ENCODE assay signal across 19 cellular contexts in genomic region chr1:230812568-230812967, GRCh38. TPM values are rescaled to one million over a fixed set of nuclear protein-coding genes. Genes with fewer than 3 reads are reported as not detected.
DNase-seq lines count a peak whose midpoint lies in the region; ATAC-seq, FAIRE-seq and TF ChIP-seq lines count a peak whose summit lies in the region.
"Had no signal": no experiment of that assay in that cellular context is flagged by ENCODE, and none has a peak within 500 bp of the region (broad histone marks: within the 10 kb centered on the region; RNA-seq: fewer than 3 reads in every experiment).

No MANE protein-coding gene starts in this region.

- TF ChIP-seq POLR2A in K562 (conservative IDR thresholded peaks at IDR 0.05) = no peak

- H3K4me1 ChIP-seq in HEK293 (ENCODE audit: control insufficient read depth, insufficient read depth, low read length) (no peaks in the 10 kb centered on the region), K562 (replicated peaks in 1 of 2; ENCODE audit: control insufficient read depth in 2 of 2, insufficient read depth in 2 of 2, low read length in 2 of 2) (no peaks in the 10 kb centered on the region)
- H3K4me1 ChIP-seq: A549 had no signal

- H3K9me3 ChIP-seq in HEK293 (ENCODE audit: control insufficient read depth, insufficient read depth, low read depth, low read length) (no peaks in the 10 kb centered on the region), K562 (replicated peaks; ENCODE audit: control insufficient read depth, insufficient read depth, low read depth, low read length) (peaks cover 6% of the 10 kb centered on the region)

- in situ Hi-C loops in K562 (cut with MboI) = no loop called here

- no peak overlapping the region for H2AFZ ChIP-seq in K562 (ENCODE audit: low read depth, low read length)

- POLR2A ChIA-PET in HEK293 (lab: Yijun Ruan, JAX) (no interaction called here), K562 (lab: Yijun Ruan, JAX) (no interaction called here)

- no peaks in the 10 kb centered on the region for H3K79me2 ChIP-seq in K562 (ENCODE audit: control insufficient read depth, insufficient read depth, low read length)

- peaks cover 0 to 9% of the 10 kb centered on the region in 2 experiments; a peak in 2 of 5 replicates for H3K27me3 ChIP-seq in K562 (ENCODE audit: control insufficient read depth in 2 of 2, insufficient read depth in 2 of 2, low read length in 2 of 2)
- H3K27me3 ChIP-seq: BLaER1 treated with 17β-estradiol and CSF1 and Interleukin-3, amounts not matched to agents 10 nM and 100 nM had no signal

- no peak overlapping the region for H3K4me2 ChIP-seq in K562 (ENCODE audit: insufficient read depth, low read length)
- H3K4me2 ChIP-seq: A549; BLaER1 treated with 17β-estradiol and CSF1 and Interleukin-3, amounts not matched to agents 10 nM and 100 nM had no signal

- BruUV-seq in K562 (replicated peaks; lab: Mats Ljungman, UMichigan) = no TSS peak

- H3K4me3 ChIP-seq in HEK293 (ENCODE audit: low read depth, low read length) (no peak overlapping the region), K562 (no peak overlapping the region)
- H3K4me3 ChIP-seq: A549; BLaER1 treated with 17β-estradiol and CSF1 and Interleukin-3, amounts not matched to agents 10 nM and 100 nM had no signal

- CTCF ChIA-PET in HEK293 (lab: Yijun Ruan, JAX) = no interaction called here
- CTCF ChIA-PET in K562 (lab: Yijun Ruan, JAX; ENCODE audit: low intra/inter-chr PET ratio) = no interaction called here

- H3K9me1 ChIP-seq in K562 (ENCODE audit: control insufficient read depth, insufficient read depth, low read length) = no peaks in the 10 kb centered on the region

- no peaks in the 10 kb centered on the region for H4K20me1 ChIP-seq in K562 (replicated peaks; ENCODE audit: control insufficient read depth, insufficient read depth, low read length)
- H4K20me1 ChIP-seq: BLaER1 treated with 17β-estradiol and CSF1 and Interleukin-3, amounts not matched to agents 10 nM and 100 nM had no signal

- ATAC-seq in K562 (no peak), GM18520 (IDR thresholded peaks at IDR 0.05; ENCODE audit: unreplicated experiment) (no peak), HG03196 (IDR thresholded peaks at IDR 0.05; ENCODE audit: unreplicated experiment) (no peak)
- ATAC-seq: A549; CD8-positive, alpha-beta T cell had no signal

- H3K27ac ChIP-seq in HEK293 (ENCODE audit: extremely low read depth, low read depth, low read length) (no peak overlapping the region), K562 (ENCODE audit: extremely low read depth, low read depth, low read length) (no peak overlapping the region)
- H3K27ac ChIP-seq: 22Rv1; A549; BLaER1 treated with 17β-estradiol and CSF1 and Interleukin-3, amounts not matched to agents 10 nM and 100 nM; C4-2B had no signal

- no peak for TF ChIP-seq RAD21 in K562 (CRISPR knock-in tag; conservative IDR thresholded peaks at IDR 0.05 in 1 of 2, IDR thresholded peaks at IDR 0.05 in 1 of 2)

- FAIRE-seq in K562 (lab: Jason Lieb, UNC) = peak; percentile 35
- FAIRE-seq: A549, G401.6, GM12891 had no signal

- no peak for TF ChIP-seq EP300 in K562 (IDR thresholded peaks at IDR 0.05; ENCODE audit: low read length)

- H3K9ac ChIP-seq in K562 (ENCODE audit: insufficient read depth in 1 of 2, low read depth in 2 of 2, low read length in 2 of 2) = no peak overlapping the region
- H3K9ac ChIP-seq: BLaER1 treated with 17β-estradiol and CSF1 and Interleukin-3, amounts not matched to agents 10 nM and 100 nM had no signal

- DNase-seq in DMS53 (lab: John Stamatoyannopoulos, UW) = peak; percentile 13
- no peak for DNase-seq in DMS53 treated with DMSO at 0.1 percent for 48 hours (lab: John Stamatoyannopoulos, UW; ENCODE audit: unreplicated experiment)
- DNase-seq in K562 (ENCODE audit: extremely low read depth in 1 of 4, low spot score in 3 of 4) = no peak
- DNase-seq in kidney glomerular epithelial cell (lab: John Stamatoyannopoulos, UW) = no peak
- DNase-seq: AML-193; Caco-2; CD4-positive, alpha-beta T cell; CD8-positive, alpha-beta T cell; DMS79 treated with DMSO at 0.1 percent for 48 hours; GF-D8 had no signal

- TF ChIP-seq CTCF in HEK293 (tag by site-specific recombination; IDR thresholded peaks at IDR 0.05) (no peak), K562 (IDR thresholded peaks at IDR 0.05 in 2 of 3, conservative IDR thresholded peaks at IDR 0.05 in 1 of 3; ENCODE audit: insufficient read depth in 2 of 3, low read depth in 1 of 3, low read length in 3 of 3) (no peak)

- H3K36me3 ChIP-seq in HEK293 (ENCODE audit: control insufficient read depth in 2 of 2, insufficient read depth in 1 of 2, low read length in 2 of 2) = no peaks in the 10 kb centered on the region
- H3K36me3 ChIP-seq in K562 (ENCODE audit: control insufficient read depth, insufficient read depth, low read length) = no peaks in the 10 kb centered on the region

- intact Hi-C loops in K562 (cut with micrococcal nuclease) = no loop called here

- WGBS in K562 (ENCODE audit: insufficient coverage, low coverage, missing lambda C conversion rate) = 3% methylated on average over 2 of the region's 2 CpGs

TF ChIP-seq in HEK293, 187 proteins besides CTCF, POLR2A, EP300 and RAD21 (continues in another document):
- TF ChIP-seq, protein P1, sequence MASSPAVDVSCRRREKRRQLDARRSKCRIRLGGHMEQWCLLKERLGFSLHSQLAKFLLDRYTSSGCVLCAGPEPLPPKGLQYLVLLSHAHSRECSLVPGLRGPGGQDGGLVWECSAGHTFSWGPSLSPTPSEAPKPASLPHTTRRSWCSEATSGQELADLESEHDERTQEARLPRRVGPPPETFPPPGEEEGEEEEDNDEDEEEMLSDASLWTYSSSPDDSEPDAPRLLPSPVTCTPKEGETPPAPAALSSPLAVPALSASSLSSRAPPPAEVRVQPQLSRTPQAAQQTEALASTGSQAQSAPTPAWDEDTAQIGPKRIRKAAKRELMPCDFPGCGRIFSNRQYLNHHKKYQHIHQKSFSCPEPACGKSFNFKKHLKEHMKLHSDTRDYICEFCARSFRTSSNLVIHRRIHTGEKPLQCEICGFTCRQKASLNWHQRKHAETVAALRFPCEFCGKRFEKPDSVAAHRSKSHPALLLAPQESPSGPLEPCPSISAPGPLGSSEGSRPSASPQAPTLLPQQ (tag by site-specific recombination; IDR thresholded peaks at IDR 0.05) = no peak
- TF ChIP-seq, protein P2, sequence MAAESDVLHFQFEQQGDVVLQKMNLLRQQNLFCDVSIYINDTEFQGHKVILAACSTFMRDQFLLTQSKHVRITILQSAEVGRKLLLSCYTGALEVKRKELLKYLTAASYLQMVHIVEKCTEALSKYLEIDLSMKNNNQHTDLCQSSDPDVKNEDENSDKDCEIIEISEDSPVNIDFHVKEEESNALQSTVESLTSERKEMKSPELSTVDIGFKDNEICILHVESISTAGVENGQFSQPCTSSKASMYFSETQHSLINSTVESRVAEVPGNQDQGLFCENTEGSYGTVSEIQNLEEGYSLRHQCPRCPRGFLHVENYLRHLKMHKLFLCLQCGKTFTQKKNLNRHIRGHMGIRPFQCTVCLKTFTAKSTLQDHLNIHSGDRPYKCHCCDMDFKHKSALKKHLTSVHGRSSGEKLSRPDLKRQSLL (tag by site-specific recombination; IDR thresholded peaks at IDR 0.05) = no peak
- peak; percentile 71 for TF ChIP-seq SETDB1 (IDR thresholded peaks at IDR 0.05; ENCODE audit: insufficient read length, low read length)

TF ChIP-seq in K562, 482 proteins besides CTCF, POLR2A, EP300 and RAD21:
- TF ChIP-seq ZNF324 (CRISPR knock-in tag; IDR thresholded peaks at IDR 0.05) = peak; percentile 96
- TF ChIP-seq ZC3H8 (IDR thresholded peaks at IDR 0.05) = no peak
- TF ChIP-seq, protein P3, sequence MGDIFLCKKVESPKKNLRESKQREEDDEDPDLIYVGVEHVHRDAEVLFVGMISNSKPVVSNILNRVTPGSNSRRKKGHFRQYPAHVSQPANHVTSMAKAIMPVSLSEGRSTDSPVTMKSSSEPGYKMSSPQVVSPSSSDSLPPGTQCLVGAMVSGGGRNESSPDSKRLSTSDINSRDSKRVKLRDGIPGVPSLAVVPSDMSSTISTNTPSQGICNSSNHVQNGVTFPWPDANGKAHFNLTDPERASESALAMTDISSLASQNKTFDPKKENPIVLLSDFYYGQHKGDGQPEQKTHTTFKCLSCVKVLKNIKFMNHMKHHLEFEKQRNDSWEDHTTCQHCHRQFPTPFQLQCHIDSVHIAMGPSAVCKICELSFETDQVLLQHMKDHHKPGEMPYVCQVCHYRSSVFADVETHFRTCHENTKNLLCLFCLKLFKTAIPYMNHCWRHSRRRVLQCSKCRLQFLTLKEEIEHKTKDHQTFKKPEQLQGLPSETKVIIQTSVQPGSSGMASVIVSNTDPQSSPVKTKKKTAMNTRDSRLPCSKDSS (IDR thresholded peaks at IDR 0.05; ENCODE audit: low read depth, partially characterized antibody) = no peak
TF ChIP-seq in K562: peak in this region for 1.

RNA-seq across cellular contexts. Expression of gene C1orf198, which starts 55.8 kb away (rescaled TPM):
- 4.8 and 5.8 TPM in 2 replicates for total RNA-seq in K562 (2011; cell fraction: chromatin; rRNA removed; ENCODE audit: low replicate concordance)
- total RNA-seq in K562 (2011; cell fraction: nucleolus; rRNA removed) = 4.3 and 4.8 TPM in 2 replicates
- total RNA-seq in K562 (2011; cell fraction: nucleoplasm; rRNA removed) = 5.3 and 6.9 TPM in 2 replicates
- total RNA-seq in K562 (2014; rRNA removed) (10.8 and 11.9 TPM in 2 replicates), K562 (2014; rRNA removed; fragmentation: Illumina TruSeq; extraction: Trizol) (7.6 and 7.9 TPM in 2 replicates), K562 (2015; rRNA removed; fragmentation: Illumina TruSeq; extraction: Trizol) (9.5 and 10.2 TPM in 2 replicates), K562 (2021) (13.4 and 15.3 TPM in 2 replicates)
- polyA plus RNA-seq in K562 (2011; rRNA removed) (8.6 and 15.1 TPM in 2 replicates), K562 (2014; fragmentation: Illumina TruSeq; extraction: Trizol) (10.7 and 11.2 TPM in 2 replicates), K562 (2014; fragmentation: Nextera tagmentation; extraction: Ambion mirVana) (1 to 10 TPM; 2.0 to 2.2 TPM), K562 (2014; rRNA removed) (10.4 and 13.5 TPM in 2 replicates)
- 10.8 and 13.9 TPM in 2 replicates for polyA plus RNA-seq in K562 (2011; cell fraction: cytosol; rRNA removed)
- polyA plus RNA-seq in K562 (2011; cell fraction: nucleus; rRNA removed) = 5.1 and 6.2 TPM in 2 replicates
- polyA plus RNA-seq in K562 (2012) = 7.7 and 9.1 TPM in 2 replicates
- 8.2 and 19.0 TPM in 2 replicates for polyA minus RNA-seq in K562 (2011; rRNA and poly(A)+ RNA removed)
- 8.6 and 14.5 TPM in 2 replicates for polyA minus RNA-seq in K562 (2011; cell fraction: cytosol; rRNA and poly(A)+ RNA removed)
- 4.8 TPM in 2 replicates for polyA minus RNA-seq in K562 (2011; cell fraction: nucleus; rRNA and poly(A)+ RNA removed)
